In the genomic region with DNA sequence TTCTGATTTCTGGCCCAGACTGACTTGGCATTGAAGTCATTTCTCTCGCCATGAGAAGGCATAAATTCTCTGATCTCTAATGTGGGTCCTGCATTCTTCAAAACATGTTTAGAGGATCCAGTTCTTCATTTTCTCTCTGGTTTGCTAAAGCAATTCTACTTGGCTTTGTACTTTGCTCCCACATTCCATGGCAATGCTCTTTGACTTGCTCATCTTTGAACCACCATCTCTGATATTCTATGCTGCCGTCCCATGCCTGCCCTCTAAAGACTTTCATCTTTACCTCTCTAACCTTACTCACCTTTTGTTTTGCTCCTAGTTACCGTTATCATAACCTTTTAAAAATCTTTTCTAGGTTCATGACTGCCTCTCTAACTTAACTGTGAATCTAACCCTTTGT, we compare ENCODE assay signal across 27 cellular contexts.
"Had no signal": no experiment of that assay in that cellular context is flagged by ENCODE, and none has a peak within 500 bp of the region (broad histone marks: within the 10 kb centered on the region; RNA-seq: fewer than 3 reads in every experiment).

No MANE protein-coding gene starts in this region.

- H3K4me1 ChIP-seq: stomach, suprapubic skin, thyroid gland, tibial artery, tibial nerve, transverse colon, upper lobe of left lung, upper lobe of right lung, uterus, vagina had no signal

- H3K36me3 ChIP-seq: stomach, suprapubic skin, thoracic aorta, thyroid gland, tibial artery, tibial nerve, transverse colon, upper lobe of left lung, upper lobe of right lung, uterus, vagina had no signal

- H3K4me3 ChIP-seq: stomach, suprapubic skin, testis, thoracic aorta, thyroid gland, tibial artery, tibial nerve, transverse colon, upper lobe of left lung, upper lobe of right lung, uterus, vagina had no signal

- DNase-seq: stimulated activated CD4-positive, alpha-beta T cell treated with anti-CD3 and anti-CD28 coated beads, Interleukin-2, amount 100 ng/mL, for 48 hours; stimulated activated CD4-positive, alpha-beta T cell treated with anti-CD3 and anti-CD28 coated beads, Interleukin-4, amount 100 ng/mL, for 1 hour; stimulated activated CD4-positive, alpha-beta T cell treated with anti-CD3 and anti-CD28 coated beads, Interleukin-4, amount 100 ng/mL, for 24 hours; stimulated activated CD4-positive, alpha-beta T cell treated with anti-CD3 and anti-CD28 coated beads, Interleukin-4, amount 100 ng/mL, for 4 hours; stimulated activated CD8-positive, alpha-beta memory T cell treated with anti-CD3 and anti-CD28 coated beads, Interleukin-4, amount 100 ng/mL, for 48 hours; stimulated activated naive B cell treated with anti-CD40 and anti-IgM and Interleukin-4, amounts not matched to agents 10 μg/mL and 1 μg/mL and 100 μg/mL, for 72 hours; stimulated activated naive CD4-positive, alpha-beta T cell; stimulated activated naive CD4-positive, alpha-beta T cell treated with Interleukin-2 at 50 U/mL for 16 hours; stimulated activated naive CD8-positive, alpha-beta T cell treated with anti-CD3 and anti-CD28 coated beads, Interleukin-15, amount 100 ng/mL, for 72 hours; stimulated activated naive CD8-positive, alpha-beta T cell treated with anti-CD3 and anti-CD28 coated beads, Interleukin-15, Interleukin-2, amounts not matched to agents 100 U/mL and 50 U/mL, for 24 hours; stomach; substantia nigra; testis; thyroid gland; tibial artery; transverse colon; trophoblast cell; upper lobe of left lung; upper lobe of right lung; uterus had no signal

- FAIRE-seq: urothelium cell line had no signal

- ATAC-seq: stimulated activated effector memory CD8-positive, alpha-beta T cell treated with anti-CD3 and anti-CD28 coated beads, Interleukin-12 subunit alpha, Interleukin-12 subunit beta, amount 100 ng/mL, for 72 hours; stimulated activated memory B cell treated with anti-CD40 and anti-IgM and Interleukin-4, amounts not matched to agents 10 μg/mL and 1 μg/mL and 100 μg/mL, for 72 hours; stimulated activated naive B cell treated with anti-CD40 and anti-IgM and Interleukin-4, amounts not matched to agents 10 μg/mL and 1 μg/mL and 100 μg/mL, for 72 hours; stimulated activated naive CD8-positive, alpha-beta T cell treated with anti-CD3 and anti-CD28 coated beads, Interleukin-15, amount 100 ng/mL, for 72 hours; stimulated activated naive CD8-positive, alpha-beta T cell treated with anti-CD3 and anti-CD28 coated beads, Interleukin-15, Interleukin-2, amounts not matched to agents 100 U/mL and 50 U/mL, for 24 hours; upper lobe of right lung had no signal

- H3K27ac ChIP-seq: stomach, suprapubic skin, testis, thoracic aorta, thyroid gland, tibial artery, tibial nerve, transverse colon, upper lobe of left lung, upper lobe of right lung, uterus, vagina had no signal

- H3K27me3 ChIP-seq: stomach, suprapubic skin, testis, thyroid gland, tibial artery, tibial nerve, transverse colon, upper lobe of left lung, upper lobe of right lung, uterus, vagina had no signal

- H3K9me3 ChIP-seq: testis, thoracic aorta, thyroid gland, tibial artery, transverse colon, upper lobe of left lung, upper lobe of right lung, uterus, vagina had no signal
